Comparison of ENCODE assay signal across 1 cellular context in genomic region chr15:64503197-64503596, GRCh38.
TF ChIP-seq lines count a peak whose summit lies in the region.

No MANE protein-coding gene starts in this region.

TF ChIP-seq in K562, 482 proteins besides CTCF, POLR2A, EP300 and RAD21 (continued from another document):
- TF ChIP-seq, protein P1, sequence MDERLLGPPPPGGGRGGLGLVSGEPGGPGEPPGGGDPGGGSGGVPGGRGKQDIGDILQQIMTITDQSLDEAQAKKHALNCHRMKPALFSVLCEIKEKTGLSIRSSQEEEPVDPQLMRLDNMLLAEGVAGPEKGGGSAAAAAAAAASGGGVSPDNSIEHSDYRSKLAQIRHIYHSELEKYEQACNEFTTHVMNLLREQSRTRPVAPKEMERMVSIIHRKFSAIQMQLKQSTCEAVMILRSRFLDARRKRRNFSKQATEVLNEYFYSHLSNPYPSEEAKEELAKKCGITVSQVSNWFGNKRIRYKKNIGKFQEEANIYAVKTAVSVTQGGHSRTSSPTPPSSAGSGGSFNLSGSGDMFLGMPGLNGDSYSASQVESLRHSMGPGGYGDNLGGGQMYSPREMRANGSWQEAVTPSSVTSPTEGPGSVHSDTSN (CRISPR knock-in tag; IDR thresholded peaks at IDR 0.05; ENCODE audit: low read depth) = no peak
- TF ChIP-seq, protein P1 (tag; conservative IDR thresholded peaks at IDR 0.05; ENCODE audit: low read depth) = peak; percentile 76
- peak; percentile 52 for TF ChIP-seq MEIS2 (IDR thresholded peaks at IDR 0.05; ENCODE audit: partially characterized antibody)
